25 cellular contexts compared by ENCODE assay signal in genomic region chr10:80153460-80153859, GRCh38. TPM values are rescaled to one million over a fixed set of nuclear protein-coding genes. Genes with fewer than 3 reads are reported as not detected.
DNase-seq lines count a peak whose midpoint lies in the region; ATAC-seq and TF ChIP-seq lines count a peak whose summit lies in the region.
"Had no signal": no experiment of that assay in that cellular context is flagged by ENCODE, and none has a peak within 500 bp of the region (broad histone marks: within the 10 kb centered on the region; RNA-seq: fewer than 3 reads in every experiment).

No MANE protein-coding gene starts in this region.

- no peak overlapping the region for H3K4me3 ChIP-seq in left ventricle myocardium inferior
- H3K4me3 ChIP-seq: heart right ventricle, left lung had no signal

- H3K9me3 ChIP-seq in left ventricle myocardium inferior (replicated peaks), result peaks cover 17% of the 10 kb centered on the region
- H3K9me3 ChIP-seq: left lung had no signal

- peaks cover 34% of the 10 kb centered on the region for H3K4me1 ChIP-seq in left ventricle myocardium inferior

- intact Hi-C loops in left ventricle myocardium inferior (cut with micrococcal nuclease), result no loop called here
- intact Hi-C loops in left ventricle myocardium superior (cut with micrococcal nuclease), result no loop called here
- intact Hi-C loops in natural killer cell (cut with micrococcal nuclease), result no loop called here

- CTCF ChIA-PET in T-cell (lab: Charles Lee), result interaction anchor here (0.6 to 1.4 kb wide), 2 partner anchors 9 to 11 kb away, joined by 3 to 5 read pairs; no protein-coding TSS in a partner anchor

- H3K36me3 Mint-ChIP-seq in T-cell, result peaks cover 93% of the 10 kb centered on the region
- H3K36me3 Mint-ChIP-seq in natural killer cell, result peaks cover 18% of the 10 kb centered on the region
- peaks cover 38% of the 10 kb centered on the region for H3K36me3 Mint-ChIP-seq in type B pancreatic cell

- no peak for ATAC-seq in left ventricle myocardium superior
- ATAC-seq in T-cell (replicated peaks in 1 of 4), result no peak
- ATAC-seq in natural killer cell, result no peak
- no peak for ATAC-seq in HG02763 (IDR thresholded peaks at IDR 0.05; ENCODE audit: unreplicated experiment)
- ATAC-seq: heart right ventricle, left lung had no signal

- peaks cover 95% of the 10 kb centered on the region for H3K36me3 ChIP-seq in left ventricle myocardium inferior

- POLR2A ChIA-PET in T-cell (lab: Charles Lee), result no interaction called here

- H3K4me1 Mint-ChIP-seq in T-cell (peaks cover 0 to 5% (median 0%) of the 10 kb centered on the region in 3 donors), natural killer cell (peaks cover 0 to 16% of the 10 kb centered on the region in 2 donors), type B pancreatic cell (ENCODE audit: unreplicated experiment) (peaks cover 11% of the 10 kb centered on the region)

- no peaks in the 10 kb centered on the region for H3K27me3 ChIP-seq in left ventricle myocardium inferior (ENCODE audit: low read depth)
- H3K27me3 ChIP-seq: heart right ventricle, left lung had no signal

- H3K4me3 Mint-ChIP-seq in T-cell, result no peak overlapping the region
- no peak overlapping the region for H3K4me3 Mint-ChIP-seq in natural killer cell
- no peak overlapping the region for H3K4me3 Mint-ChIP-seq in type B pancreatic cell
- H3K4me3 Mint-ChIP-seq: CD4-positive, CD25-positive, alpha-beta regulatory T cell; nephron progenitor cell had no signal

- H3K27ac Mint-ChIP-seq in T-cell (peak overlapping the region; percentile 6 to 8), natural killer cell (peak overlapping the region; percentile 50 to 80), type B pancreatic cell (peak overlapping the region; percentile 46)
- H3K27ac Mint-ChIP-seq: nephron progenitor cell had no signal

- no peak for TF ChIP-seq CTCF in left ventricle myocardium inferior (IDR thresholded peaks at IDR 0.05; ENCODE audit: borderline replicate concordance)
- no peak for TF ChIP-seq CTCF in natural killer cell (IDR thresholded peaks at IDR 0.05)
- TF ChIP-seq CTCF in type B pancreatic cell (conservative IDR thresholded peaks at IDR 0.05), result no peak

- H3K9me3 Mint-ChIP-seq in T-cell (peaks cover 3 to 16% (median 14%) of the 10 kb centered on the region in 3 donors), natural killer cell (no peaks in the 10 kb centered on the region), type B pancreatic cell (no peaks in the 10 kb centered on the region)

- no peak for DNase-seq in left ventricle myocardium inferior
- no peak for DNase-seq in left ventricle myocardium superior
- DNase-seq in T-cell, result no peak
- no peak for DNase-seq in natural killer cell
- DNase-seq in type B pancreatic cell (ENCODE audit: extremely low spot score, unreplicated experiment), result no peak
- DNase-seq in DMS53 treated with DMSO at 0.1 percent for 48 hours (lab: John Stamatoyannopoulos, UW; ENCODE audit: unreplicated experiment), result no peak
- DNase-seq in Kasumi-1 (lab: John Stamatoyannopoulos, UW), result no peak
- DNase-seq: activated gamma-delta T cell treated with Interleukin-2 at 50 U/mL for 16 hours; anterior cingulate cortex; CD4-positive, CD25-positive, alpha-beta regulatory T cell; central memory CD4-positive, alpha-beta T cell; DMS153; foreskin fibroblast; GDM1; HCEC 1CT; heart right ventricle; midbrain; NCI-H146; NCI-H226; NCI-H748 treated with DMSO at 0.1 percent for 48 hours; nephron progenitor cell; SHP77 had no signal

- H3K27ac ChIP-seq in left ventricle myocardium inferior (replicated peaks), result peak overlapping the region; percentile 34
- H3K27ac ChIP-seq: left lung had no signal

- H3K27me3 Mint-ChIP-seq in T-cell (no peaks in the 10 kb centered on the region), natural killer cell (ENCODE audit: low read depth in 2 of 2) (no peaks in the 10 kb centered on the region), type B pancreatic cell (no peaks in the 10 kb centered on the region)
- H3K27me3 Mint-ChIP-seq: CD4-positive, CD25-positive, alpha-beta regulatory T cell had no signal

RNA-seq across cellular contexts. Expression of gene PLAC9, which starts 20.9 kb away (rescaled TPM):
- total RNA-seq in left ventricle myocardium inferior (34.3 TPM), left ventricle myocardium superior (23.2 TPM), T-cell (not detected), natural killer cell (not detected), type B pancreatic cell (ENCODE audit: low replicate concordance) (8.2 TPM in 1 of 2 replicates, not detected in the other)
- total RNA-seq: CD4-positive, CD25-positive, alpha-beta regulatory T cell; epithelial cell of proximal tubule had no signal

RNA-seq across cellular contexts. Expression of gene ANXA11, which starts 51.9 kb away (rescaled TPM):
- total RNA-seq in left ventricle myocardium inferior, result 390 TPM
- 405 TPM for total RNA-seq in left ventricle myocardium superior
- 100 to 1,000 TPM; 196 to 222 (median 208) TPM for total RNA-seq in T-cell
- 100 to 1,000 TPM; 213 to 264 (median 245) TPM for total RNA-seq in natural killer cell
- total RNA-seq in type B pancreatic cell (ENCODE audit: low replicate concordance), result 122 and 248 TPM in 2 replicates

Comparison
In these comparisons a context has a peak if more than half of its experiments do, and no peak if none do; other contexts are left out.
1. H3K27ac Mint-ChIP-seq: peak in every context shown above with its lines; median percentile 65 in natural killer cell; 46 in type B pancreatic cell; 7 in T-cell.